14 cellular contexts compared by ENCODE assay signal in genomic region chr12:75951399-75952228, GRCh38.
DNase-seq lines count a peak whose midpoint lies in the region; ATAC-seq and TF ChIP-seq lines count a peak whose summit lies in the region.
"Had no signal": no experiment of that assay in that cellular context is flagged by ENCODE, and none has a peak within 500 bp of the region (broad histone marks: within the 10 kb centered on the region; RNA-seq: fewer than 3 reads in every experiment).

No MANE protein-coding gene starts in this region.

- H3K36me3 Mint-ChIP-seq in brain (no peaks in the 10 kb centered on the region), natural killer cell (no peaks in the 10 kb centered on the region)

- H3K27ac Mint-ChIP-seq in brain (peak overlapping the region in 3 of 5 experiments; percentile 12 to 77 (median 70)), natural killer cell (no peak overlapping the region)

- H3K4me3 Mint-ChIP-seq in brain: no peak overlapping the region
- no peak overlapping the region for H3K4me3 Mint-ChIP-seq in natural killer cell

- peak; percentile 91 for ATAC-seq in mucosa of descending colon
- no peak for ATAC-seq in natural killer cell

- no peaks in the 10 kb centered on the region for H3K9me3 ChIP-seq in mucosa of descending colon
- H3K9me3 ChIP-seq: spleen had no signal

- no peaks in the 10 kb centered on the region for H3K4me1 ChIP-seq in mucosa of descending colon (ENCODE audit: low read depth)

- no peak overlapping the region for H3K4me3 ChIP-seq in mucosa of descending colon
- H3K4me3 ChIP-seq: lung, spleen had no signal

- no peaks in the 10 kb centered on the region for H3K27me3 Mint-ChIP-seq in brain
- peaks cover 0 to 2% of the 10 kb centered on the region in 2 donors for H3K27me3 Mint-ChIP-seq in natural killer cell (ENCODE audit: low read depth in 2 of 2)

- DNase-seq in DMS53 (lab: John Stamatoyannopoulos, UW) (peak; percentile 29), DMS53 treated with DMSO at 0.1 percent for 48 hours (lab: John Stamatoyannopoulos, UW; ENCODE audit: unreplicated experiment) (no peak), M059J (ENCODE audit: low read depth) (peak; percentile 72), mucosa of descending colon (no peak), NCI-H345 treated with DMSO at 0.1 percent for 48 hours (lab: John Stamatoyannopoulos, UW; ENCODE audit: unreplicated experiment) (no peak), natural killer cell (no peak), DMS 273 treated with DMSO at 0.1 percent for 48 hours (lab: John Stamatoyannopoulos, UW) (no peak)
- DNase-seq: activated naive CD4-positive, alpha-beta T cell treated with anti-CD3 and anti-CD28 coated beads, Interleukin-2, amount 50 U/mL, for 16 hours; erythroblast; hippocampal formation; NCI-H774; spleen had no signal

- no peaks in the 10 kb centered on the region for H3K36me3 ChIP-seq in mucosa of descending colon (ENCODE audit: low read depth)
- H3K36me3 ChIP-seq: spleen had no signal

- intact Hi-C loops in mucosa of descending colon (cut with DNase I, micrococcal nuclease) (no loop called here), natural killer cell (cut with micrococcal nuclease) (no loop called here)

- H3K4me1 Mint-ChIP-seq in brain (peaks cover 39% of the 10 kb centered on the region), natural killer cell (no peaks in the 10 kb centered on the region)

- TF ChIP-seq CTCF in brain (conservative IDR thresholded peaks at IDR 0.05) (no peak), mucosa of descending colon (IDR thresholded peaks at IDR 0.05) (no peak), natural killer cell (IDR thresholded peaks at IDR 0.05) (no peak)

- no peaks in the 10 kb centered on the region for H3K9me3 Mint-ChIP-seq in brain
- H3K9me3 Mint-ChIP-seq in natural killer cell: no peaks in the 10 kb centered on the region

Comparison
In these comparisons a context has a peak if more than half of its experiments do, and no peak if none do; other contexts are left out.
1. DNase-seq: peak in DMS53 (single experiment) and M059J (single experiment); none in DMS53 treated with DMSO at 0.1 percent for 48 hours (single experiment), mucosa of descending colon (0 of 3), NCI-H345 treated with DMSO at 0.1 percent for 48 hours (single experiment), natural killer cell (single experiment) and DMS 273 treated with DMSO at 0.1 percent for 48 hours (single experiment).
2. H3K27ac Mint-ChIP-seq: peak in brain (3 of 5); none in natural killer cell (0 of 2).